ENCODE assay signal across 8 cellular contexts in genomic region chr3:101693540-101693939, GRCh38. TPM values are rescaled to one million over a fixed set of nuclear protein-coding genes. Genes with fewer than 3 reads are reported as not detected.
A peak's percentile ranks its signal among the peaks of the same experiment; 100 is the strongest.
DNase-seq lines count a peak whose midpoint lies in the region; ATAC-seq, FAIRE-seq and TF ChIP-seq lines count a peak whose summit lies in the region.
"Not testable (repeated sequence)": the region's sequence is repeated elsewhere in the genome, so short reads cannot be mapped to it uniquely, and the experiment has no call there.

No MANE protein-coding gene starts in this region.

- not testable (repeated sequence) for H3K36me3 ChIP-seq in GM06990 (ENCODE audit: control insufficient read depth, insufficient read depth, low read length); gastroesophageal sphincter

- H3K27me3 ChIP-seq in GM06990 (replicated peaks; ENCODE audit: control insufficient read depth, insufficient read depth, low read length); gastroesophageal sphincter: not testable (repeated sequence)

- peaks cover 6 to 22% (median 17%) of the 10 kb centered on the region in 3 donors for H3K4me1 Mint-ChIP-seq in naive B cell

- not testable (repeated sequence) for H3K27me3 Mint-ChIP-seq in naive B cell

- peak; percentile 69 for TF ChIP-seq CTCF in GM06990 (IDR thresholded peaks at IDR 0.05; ENCODE audit: insufficient read depth, low read length, poor library complexity, severe bottlenecking)
- TF ChIP-seq CTCF in gastroesophageal sphincter (IDR thresholded peaks at IDR 0.05) = peak in 3 of 4 experiments; percentile 48 to 60 (median 57)

- H3K27ac Mint-ChIP-seq in naive B cell = not testable (repeated sequence)

- H3K4me3 ChIP-seq in GM06990 (replicated peaks; ENCODE audit: low read depth, low read length); gastroesophageal sphincter: not testable (repeated sequence)

- H3K4me3 Mint-ChIP-seq in naive B cell = not testable (repeated sequence)

- H3K4me1 ChIP-seq in gastroesophageal sphincter = peaks cover 0 to 15% (median 0%) of the 10 kb centered on the region in 3 donors

- not testable (repeated sequence) for TF ChIP-seq POLR2A in gastroesophageal sphincter (IDR thresholded peaks at IDR 0.05)

- peak; percentile 61 for ATAC-seq in GM21528 (IDR thresholded peaks at IDR 0.05; ENCODE audit: low FRiP score, unreplicated experiment)
- ATAC-seq in HG03342 (IDR thresholded peaks at IDR 0.05; ENCODE audit: unreplicated experiment) = peak; percentile 81
- peak; percentile 62 for ATAC-seq in gastroesophageal sphincter
- peak; percentile 82 to 83 for ATAC-seq in naive B cell (ENCODE audit: low read depth in 2 of 2)

- WGBS in gastroesophageal sphincter (ENCODE audit: low coverage in 1 of 2), 2 donors = 68 to 81% methylated on average over 5 to 7 of the region's 13 CpGs

- not testable (repeated sequence) for DNase-seq in GM06990 (ENCODE audit: extremely low read depth, insufficient read length); naive B cell
- DNase-seq in RPMI8226 = peak; percentile 67
- DNase-seq in amniotic epithelial cell (ENCODE audit: low read depth) = peak; percentile 69
- peak; percentile 42 for DNase-seq in urothelium cell line (ENCODE audit: low spot score)

- H3K9me3 ChIP-seq in gastroesophageal sphincter = not testable (repeated sequence)

- not testable (repeated sequence) for H3K9me3 Mint-ChIP-seq in naive B cell

- H3K27ac ChIP-seq in gastroesophageal sphincter = not testable (repeated sequence)

- not testable (repeated sequence) for H3K36me3 Mint-ChIP-seq in naive B cell

- not testable (repeated sequence) for TF ChIP-seq EP300 in gastroesophageal sphincter (IDR thresholded peaks at IDR 0.05)

- not testable (repeated sequence) for FAIRE-seq in urothelium cell line (lab: Jason Lieb, UNC)

RNA-seq across cellular contexts. Expression of gene RPL24, which starts 7.0 kb away (rescaled TPM):
- 1,000 to 10,000 TPM in 3 of 4 donors, 100 to 1,000 TPM in 1; 852 to 2,330 (median 1,498) TPM for total RNA-seq in gastroesophageal sphincter
- polyA plus RNA-seq in naive B cell (ENCODE audit: low read depth in 6 of 6) = 1,000 to 10,000 TPM in 3 of 6 donors, 100 to 1,000 TPM in 3; 573 to 1,135 (median 1,007) TPM

RNA-seq across cellular contexts. Expression of gene ZBTB11, which starts 16.6 kb away (rescaled TPM):
- total RNA-seq in gastroesophageal sphincter = 10 to 100 TPM; 17.1 to 32.7 (median 23.6) TPM
- polyA plus RNA-seq in naive B cell (ENCODE audit: low read depth in 6 of 6) = 10 to 100 TPM in 3 of 6 donors, 1 to 10 TPM in 3; 6.8 to 14.1 (median 9.7) TPM

RNA-seq across cellular contexts. Expression of gene CEP97, which starts 30.9 kb away (rescaled TPM):
- 10 to 100 TPM in 1 of 4 donors, 1 to 10 TPM in 3; 7.8 to 11.4 (median 8.8) TPM for total RNA-seq in gastroesophageal sphincter
- 1 to 10 TPM; 4.1 to 5.8 (median 4.9) TPM for polyA plus RNA-seq in naive B cell (ENCODE audit: low read depth in 6 of 6)
